ENCODE assay signal across 1 cellular context in the genomic region with DNA sequence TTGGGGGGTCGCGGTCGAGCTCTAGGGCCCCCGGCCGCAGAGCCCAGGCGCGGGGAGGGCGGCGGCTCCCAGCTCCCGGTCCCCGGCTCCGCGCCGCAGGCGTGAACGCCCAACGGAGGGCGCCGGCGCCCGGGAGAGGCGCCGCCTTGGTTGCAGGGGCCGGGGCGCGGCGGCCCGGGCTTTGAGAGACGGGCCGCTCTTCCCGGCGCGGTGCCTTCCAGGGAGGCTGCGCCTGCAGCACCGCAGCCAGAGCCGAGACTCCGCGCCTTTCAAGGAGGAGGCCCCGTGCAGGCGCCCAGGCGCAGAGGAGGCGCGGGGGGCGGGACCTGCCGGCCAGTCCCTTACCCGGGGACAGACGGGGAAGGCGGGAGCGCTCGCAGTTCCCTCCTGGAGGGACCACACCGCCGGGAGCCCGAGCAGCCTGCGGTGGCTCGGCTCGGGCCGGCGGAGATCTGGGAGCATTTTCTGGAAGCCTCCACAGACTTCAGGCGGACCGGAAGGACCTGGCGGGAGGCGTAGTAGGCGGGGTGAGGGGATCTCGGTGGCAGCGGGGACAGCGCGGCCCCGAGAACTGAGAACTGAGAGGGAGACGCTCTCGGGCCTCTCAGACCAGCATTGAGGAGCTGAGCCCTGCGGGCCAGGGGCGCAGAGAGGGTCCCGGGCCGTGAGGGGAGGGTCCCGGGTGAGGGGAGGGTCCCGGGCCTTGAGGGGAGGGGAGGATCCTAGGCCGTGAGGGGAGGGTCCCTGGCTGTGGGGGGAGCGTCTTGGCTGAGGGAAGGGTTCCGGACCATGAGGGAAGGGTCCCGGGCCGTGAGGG.
TF ChIP-seq lines count a peak whose summit lies in the region.

No MANE protein-coding gene starts in this region.

TF ChIP-seq in H1, 55 proteins besides CTCF, POLR2A, EP300 and RAD21:
- TF ChIP-seq CHD2 (IDR thresholded peaks at IDR 0.05; ENCODE audit: low read length) (peak; percentile 43; the same call in 1 of the 2 replicates), PHF8 (conservative IDR thresholded peaks at IDR 0.05; ENCODE audit: low read depth, low read length) (no peak), KDM5A (IDR thresholded peaks at IDR 0.05; ENCODE audit: low read length) (no peak), SAP30 (IDR thresholded peaks at IDR 0.05; ENCODE audit: insufficient read depth, insufficient replicate concordance, low read length) (no peak), TAF7 (optimal IDR thresholded peaks at IDR 0.05; ENCODE audit: borderline replicate concordance, low read depth, low read length) (no peak), CEBPB (IDR thresholded peaks at IDR 0.05; ENCODE audit: low read depth, low read length) (no peak), FOSL1 (IDR thresholded peaks at IDR 0.05; ENCODE audit: insufficient read depth, low read depth, low read length) (no peak), TAF1 (IDR thresholded peaks at IDR 0.05; ENCODE audit: low read depth, low read length) (0 out of 2 replicates have a peak, but pooled peaks have one; percentile 23), NANOG (IDR thresholded peaks at IDR 0.05; ENCODE audit: insufficient read depth, low read depth, low read length, poor library complexity, severe bottlenecking) (no peak), EZH2 (IDR thresholded peaks at IDR 0.05; ENCODE audit: low read depth, low read length, severe bottlenecking) (no peak), POLR2AphosphoS5 (IDR thresholded peaks at IDR 0.05; ENCODE audit: low read depth, low read length) (no peak), NRF1 (IDR thresholded peaks at IDR 0.05; ENCODE audit: low read depth, low read length) (no peak), ASH2L (IDR thresholded peaks at IDR 0.05; ENCODE audit: low read length) (peak; percentile 44), EGR1 (IDR thresholded peaks at IDR 0.05; ENCODE audit: borderline replicate concordance, low read depth, low read length) (no peak), GABPA (IDR thresholded peaks at IDR 0.05; ENCODE audit: borderline replicate concordance, insufficient read depth, low read length) (no peak), BACH1 (IDR thresholded peaks at IDR 0.05; ENCODE audit: low read length) (no peak), CHD1 (IDR thresholded peaks at IDR 0.05; ENCODE audit: low read depth, low read length) (no peak), MAFK (IDR thresholded peaks at IDR 0.05; ENCODE audit: low read depth, low read length) (no peak), SP2 (IDR thresholded peaks at IDR 0.05; ENCODE audit: low read length) (no peak), BCL11A (IDR thresholded peaks at IDR 0.05; ENCODE audit: low read depth in 2 of 2, low read length in 2 of 2) (no peak), ZNF274 (IDR thresholded peaks at IDR 0.05; ENCODE audit: borderline replicate concordance, extremely low read depth, low read length) (no peak), KDM1A (IDR thresholded peaks at IDR 0.05; ENCODE audit: borderline replicate concordance, low read length) (no peak), POU5F1 (IDR thresholded peaks at IDR 0.05; ENCODE audit: low read depth, low read length) (no peak), HDAC2 (IDR thresholded peaks at IDR 0.05; ENCODE audit: borderline replicate concordance in 1 of 2, low read depth in 2 of 2, low read length in 2 of 2) (no peak), RNF2 (IDR thresholded peaks at IDR 0.05; ENCODE audit: borderline replicate concordance, low read depth, low read length, missing control alignments, poor library complexity, severe bottlenecking) (no peak), SIN3A (conservative IDR thresholded peaks at IDR 0.05 in 1 of 2, IDR thresholded peaks at IDR 0.05 in 1 of 2; ENCODE audit: low read depth in 1 of 2, low read length in 2 of 2) (no peak), HDAC6 (IDR thresholded peaks at IDR 0.05; ENCODE audit: low read depth, low read length) (no peak), SUZ12 (IDR thresholded peaks at IDR 0.05; ENCODE audit: low read length) (no peak), KDM4A (IDR thresholded peaks at IDR 0.05; ENCODE audit: low read depth, low read length, severe bottlenecking) (peak; percentile 60), CBX8 (IDR thresholded peaks at IDR 0.05; ENCODE audit: borderline replicate concordance, low read depth, low read length) (no peak), CREB1 (IDR thresholded peaks at IDR 0.05) (no peak), RFX5 (IDR thresholded peaks at IDR 0.05; ENCODE audit: borderline replicate concordance, low read depth, low read length) (no peak), SIRT6 (IDR thresholded peaks at IDR 0.05; ENCODE audit: low read length) (no peak)
- TF ChIP-seq, protein P1, sequence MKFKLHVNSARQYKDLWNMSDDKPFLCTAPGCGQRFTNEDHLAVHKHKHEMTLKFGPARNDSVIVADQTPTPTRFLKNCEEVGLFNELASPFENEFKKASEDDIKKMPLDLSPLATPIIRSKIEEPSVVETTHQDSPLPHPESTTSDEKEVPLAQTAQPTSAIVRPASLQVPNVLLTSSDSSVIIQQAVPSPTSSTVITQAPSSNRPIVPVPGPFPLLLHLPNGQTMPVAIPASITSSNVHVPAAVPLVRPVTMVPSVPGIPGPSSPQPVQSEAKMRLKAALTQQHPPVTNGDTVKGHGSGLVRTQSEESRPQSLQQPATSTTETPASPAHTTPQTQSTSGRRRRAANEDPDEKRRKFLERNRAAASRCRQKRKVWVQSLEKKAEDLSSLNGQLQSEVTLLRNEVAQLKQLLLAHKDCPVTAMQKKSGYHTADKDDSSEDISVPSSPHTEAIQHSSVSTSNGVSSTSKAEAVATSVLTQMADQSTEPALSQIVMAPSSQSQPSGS (IDR thresholded peaks at IDR 0.05; ENCODE audit: low read length) = no peak
- TF ChIP-seq, protein P2, sequence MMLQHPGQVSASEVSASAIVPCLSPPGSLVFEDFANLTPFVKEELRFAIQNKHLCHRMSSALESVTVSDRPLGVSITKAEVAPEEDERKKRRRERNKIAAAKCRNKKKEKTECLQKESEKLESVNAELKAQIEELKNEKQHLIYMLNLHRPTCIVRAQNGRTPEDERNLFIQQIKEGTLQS (IDR thresholded peaks at IDR 0.05; ENCODE audit: insufficient read depth, low read depth, low read length) = no peak
- TF ChIP-seq, protein P3, sequence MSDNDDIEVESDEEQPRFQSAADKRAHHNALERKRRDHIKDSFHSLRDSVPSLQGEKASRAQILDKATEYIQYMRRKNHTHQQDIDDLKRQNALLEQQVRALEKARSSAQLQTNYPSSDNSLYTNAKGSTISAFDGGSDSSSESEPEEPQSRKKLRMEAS (IDR thresholded peaks at IDR 0.05) = 0 out of 2 replicates have a peak, but pooled peaks have one; percentile 27
- TF ChIP-seq, protein P4, sequence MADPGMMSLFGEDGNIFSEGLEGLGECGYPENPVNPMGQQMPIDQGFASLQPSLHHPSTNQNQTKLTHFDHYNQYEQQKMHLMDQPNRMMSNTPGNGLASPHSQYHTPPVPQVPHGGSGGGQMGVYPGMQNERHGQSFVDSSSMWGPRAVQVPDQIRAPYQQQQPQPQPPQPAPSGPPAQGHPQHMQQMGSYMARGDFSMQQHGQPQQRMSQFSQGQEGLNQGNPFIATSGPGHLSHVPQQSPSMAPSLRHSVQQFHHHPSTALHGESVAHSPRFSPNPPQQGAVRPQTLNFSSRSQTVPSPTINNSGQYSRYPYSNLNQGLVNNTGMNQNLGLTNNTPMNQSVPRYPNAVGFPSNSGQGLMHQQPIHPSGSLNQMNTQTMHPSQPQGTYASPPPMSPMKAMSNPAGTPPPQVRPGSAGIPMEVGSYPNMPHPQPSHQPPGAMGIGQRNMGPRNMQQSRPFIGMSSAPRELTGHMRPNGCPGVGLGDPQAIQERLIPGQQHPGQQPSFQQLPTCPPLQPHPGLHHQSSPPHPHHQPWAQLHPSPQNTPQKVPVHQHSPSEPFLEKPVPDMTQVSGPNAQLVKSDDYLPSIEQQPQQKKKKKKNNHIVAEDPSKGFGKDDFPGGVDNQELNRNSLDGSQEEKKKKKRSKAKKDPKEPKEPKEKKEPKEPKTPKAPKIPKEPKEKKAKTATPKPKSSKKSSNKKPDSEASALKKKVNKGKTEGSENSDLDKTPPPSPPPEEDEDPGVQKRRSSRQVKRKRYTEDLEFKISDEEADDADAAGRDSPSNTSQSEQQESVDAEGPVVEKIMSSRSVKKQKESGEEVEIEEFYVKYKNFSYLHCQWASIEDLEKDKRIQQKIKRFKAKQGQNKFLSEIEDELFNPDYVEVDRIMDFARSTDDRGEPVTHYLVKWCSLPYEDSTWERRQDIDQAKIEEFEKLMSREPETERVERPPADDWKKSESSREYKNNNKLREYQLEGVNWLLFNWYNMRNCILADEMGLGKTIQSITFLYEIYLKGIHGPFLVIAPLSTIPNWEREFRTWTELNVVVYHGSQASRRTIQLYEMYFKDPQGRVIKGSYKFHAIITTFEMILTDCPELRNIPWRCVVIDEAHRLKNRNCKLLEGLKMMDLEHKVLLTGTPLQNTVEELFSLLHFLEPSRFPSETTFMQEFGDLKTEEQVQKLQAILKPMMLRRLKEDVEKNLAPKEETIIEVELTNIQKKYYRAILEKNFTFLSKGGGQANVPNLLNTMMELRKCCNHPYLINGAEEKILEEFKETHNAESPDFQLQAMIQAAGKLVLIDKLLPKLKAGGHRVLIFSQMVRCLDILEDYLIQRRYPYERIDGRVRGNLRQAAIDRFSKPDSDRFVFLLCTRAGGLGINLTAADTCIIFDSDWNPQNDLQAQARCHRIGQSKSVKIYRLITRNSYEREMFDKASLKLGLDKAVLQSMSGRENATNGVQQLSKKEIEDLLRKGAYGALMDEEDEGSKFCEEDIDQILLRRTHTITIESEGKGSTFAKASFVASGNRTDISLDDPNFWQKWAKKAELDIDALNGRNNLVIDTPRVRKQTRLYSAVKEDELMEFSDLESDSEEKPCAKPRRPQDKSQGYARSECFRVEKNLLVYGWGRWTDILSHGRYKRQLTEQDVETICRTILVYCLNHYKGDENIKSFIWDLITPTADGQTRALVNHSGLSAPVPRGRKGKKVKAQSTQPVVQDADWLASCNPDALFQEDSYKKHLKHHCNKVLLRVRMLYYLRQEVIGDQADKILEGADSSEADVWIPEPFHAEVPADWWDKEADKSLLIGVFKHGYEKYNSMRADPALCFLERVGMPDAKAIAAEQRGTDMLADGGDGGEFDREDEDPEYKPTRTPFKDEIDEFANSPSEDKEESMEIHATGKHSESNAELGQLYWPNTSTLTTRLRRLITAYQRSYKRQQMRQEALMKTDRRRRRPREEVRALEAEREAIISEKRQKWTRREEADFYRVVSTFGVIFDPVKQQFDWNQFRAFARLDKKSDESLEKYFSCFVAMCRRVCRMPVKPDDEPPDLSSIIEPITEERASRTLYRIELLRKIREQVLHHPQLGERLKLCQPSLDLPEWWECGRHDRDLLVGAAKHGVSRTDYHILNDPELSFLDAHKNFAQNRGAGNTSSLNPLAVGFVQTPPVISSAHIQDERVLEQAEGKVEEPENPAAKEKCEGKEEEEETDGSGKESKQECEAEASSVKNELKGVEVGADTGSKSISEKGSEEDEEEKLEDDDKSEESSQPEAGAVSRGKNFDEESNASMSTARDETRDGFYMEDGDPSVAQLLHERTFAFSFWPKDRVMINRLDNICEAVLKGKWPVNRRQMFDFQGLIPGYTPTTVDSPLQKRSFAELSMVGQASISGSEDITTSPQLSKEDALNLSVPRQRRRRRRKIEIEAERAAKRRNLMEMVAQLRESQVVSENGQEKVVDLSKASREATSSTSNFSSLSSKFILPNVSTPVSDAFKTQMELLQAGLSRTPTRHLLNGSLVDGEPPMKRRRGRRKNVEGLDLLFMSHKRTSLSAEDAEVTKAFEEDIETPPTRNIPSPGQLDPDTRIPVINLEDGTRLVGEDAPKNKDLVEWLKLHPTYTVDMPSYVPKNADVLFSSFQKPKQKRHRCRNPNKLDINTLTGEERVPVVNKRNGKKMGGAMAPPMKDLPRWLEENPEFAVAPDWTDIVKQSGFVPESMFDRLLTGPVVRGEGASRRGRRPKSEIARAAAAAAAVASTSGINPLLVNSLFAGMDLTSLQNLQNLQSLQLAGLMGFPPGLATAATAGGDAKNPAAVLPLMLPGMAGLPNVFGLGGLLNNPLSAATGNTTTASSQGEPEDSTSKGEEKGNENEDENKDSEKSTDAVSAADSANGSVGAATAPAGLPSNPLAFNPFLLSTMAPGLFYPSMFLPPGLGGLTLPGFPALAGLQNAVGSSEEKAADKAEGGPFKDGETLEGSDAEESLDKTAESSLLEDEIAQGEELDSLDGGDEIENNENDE (IDR thresholded peaks at IDR 0.05; ENCODE audit: insufficient replicate concordance, low read length) = no peak
- TF ChIP-seq, protein P5, sequence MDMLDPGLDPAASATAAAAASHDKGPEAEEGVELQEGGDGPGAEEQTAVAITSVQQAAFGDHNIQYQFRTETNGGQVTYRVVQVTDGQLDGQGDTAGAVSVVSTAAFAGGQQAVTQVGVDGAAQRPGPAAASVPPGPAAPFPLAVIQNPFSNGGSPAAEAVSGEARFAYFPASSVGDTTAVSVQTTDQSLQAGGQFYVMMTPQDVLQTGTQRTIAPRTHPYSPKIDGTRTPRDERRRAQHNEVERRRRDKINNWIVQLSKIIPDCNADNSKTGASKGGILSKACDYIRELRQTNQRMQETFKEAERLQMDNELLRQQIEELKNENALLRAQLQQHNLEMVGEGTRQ (IDR thresholded peaks at IDR 0.05; ENCODE audit: low read length) = no peak
TF ChIP-seq in H1: peak in this region for 5.
